ENCODE assay signal across 18 cellular contexts in genomic region chr5:17802256-17802655, GRCh38.
DNase-seq lines count a peak whose midpoint lies in the region; ATAC-seq and TF ChIP-seq lines count a peak whose summit lies in the region.
"Had no signal": no experiment of that assay in that cellular context is flagged by ENCODE, and none has a peak within 500 bp of the region (broad histone marks: within the 10 kb centered on the region; RNA-seq: fewer than 3 reads in every experiment).

No MANE protein-coding gene starts in this region.

- ATAC-seq in GM19324 (IDR thresholded peaks at IDR 0.05; ENCODE audit: low FRiP score, unreplicated experiment) (no peak), GM19035 (IDR thresholded peaks at IDR 0.05; ENCODE audit: unreplicated experiment) (no peak)
- ATAC-seq: HCT116, right lobe of liver had no signal

- no peak overlapping the region for H3K14ac ChIP-seq in H9 (ENCODE audit: insufficient read depth, low read length)
- H3K14ac ChIP-seq in neuronal stem cell (ENCODE audit: low read length), result no peak overlapping the region

- H4K8ac ChIP-seq in H9 (replicated peaks; ENCODE audit: insufficient read length, low read depth, low read length) (no peak overlapping the region), neuronal stem cell (ENCODE audit: low read depth, low read length) (no peak overlapping the region)

- H4K91ac ChIP-seq in H9 (ENCODE audit: insufficient read length, low read depth, low read length) (no peak overlapping the region), neuronal stem cell (ENCODE audit: low read depth, low read length, poor library complexity) (no peak overlapping the region)

- peak overlapping the region in 1 of 3 experiments; percentile 66; a peak in 3 of 7 replicates for H3K27ac Mint-ChIP-seq in H9
- H3K27ac Mint-ChIP-seq: immature natural killer cell had no signal

- H2BK5ac ChIP-seq in H9 (ENCODE audit: insufficient read length, low read length), result no peak overlapping the region
- no peak overlapping the region for H2BK5ac ChIP-seq in neuronal stem cell (ENCODE audit: low read length)

- no CpG with 5 or more reads among the region's 3 CpGs for WGBS in H9 (ENCODE audit: extremely low coverage, insufficient read length, low lambda C conversion rate)
- WGBS in ectodermal cell, 2 experiments, result 28% methylated on average over 3 of the region's 3 CpGs
- no CpG with 5 or more reads among the region's 3 CpGs for WGBS in neuronal stem cell (ENCODE audit: extremely low coverage in 2 of 2, insufficient read length in 2 of 2, insufficient replicate concordance in 1 of 2), 2 donors

- H3K9ac ChIP-seq in H9 (ENCODE audit: extremely low read depth, insufficient read length, low read length) (no peak overlapping the region), neuronal stem cell (ENCODE audit: low read depth, low read length, poor library complexity) (no peak overlapping the region)

- H3K4ac ChIP-seq in H9 (ENCODE audit: low read depth, low read length), result no peak overlapping the region
- no peak overlapping the region for H3K4ac ChIP-seq in neuronal stem cell (ENCODE audit: low read length)

- no peak overlapping the region for H3K56ac ChIP-seq in H9 (ENCODE audit: insufficient read length, low read depth, low read length)

- no peaks in the 10 kb centered on the region for H3K27me3 ChIP-seq in H9 (ENCODE audit: insufficient read depth, low read length)
- H3K27me3 ChIP-seq in ectodermal cell (ENCODE audit: control insufficient read depth, insufficient read depth, low read length, poor library complexity, severe bottlenecking), result no peaks in the 10 kb centered on the region
- no peaks in the 10 kb centered on the region for H3K27me3 ChIP-seq in neuronal stem cell (ENCODE audit: control insufficient read depth in 3 of 3, insufficient read depth in 3 of 3, low read depth in 1 of 3, low read length in 3 of 3)
- H3K27me3 ChIP-seq: adrenal gland, neutrophil, right lobe of liver had no signal

- no peaks in the 10 kb centered on the region for H3K23me2 ChIP-seq in H9 (ENCODE audit: insufficient read length, low read depth, low read length, poor library complexity, severe bottlenecking)

- no peak for TF ChIP-seq CTCF in H9 (conservative IDR thresholded peaks at IDR 0.05)

- H3K23ac ChIP-seq in H9 (ENCODE audit: insufficient read length, low read depth, low read length) (no peak overlapping the region), neuronal stem cell (ENCODE audit: low read depth, low read length, poor library complexity) (no peak overlapping the region)

- H4K20me1 ChIP-seq in H9 (ENCODE audit: control insufficient read depth, insufficient read depth, insufficient read length), result no peaks in the 10 kb centered on the region

- H3K79me2 ChIP-seq in H9 (ENCODE audit: insufficient read depth, low read length), result no peaks in the 10 kb centered on the region

- H2BK12ac ChIP-seq in H9 (ENCODE audit: insufficient read length, low read depth, low read length) (no peak overlapping the region), neuronal stem cell (ENCODE audit: low read length) (no peak overlapping the region)

- H3K18ac ChIP-seq in H9 (ENCODE audit: insufficient read length, low read depth, low read length) (no peak overlapping the region), neuronal stem cell (ENCODE audit: low read length) (no peak overlapping the region)

- H3K4me1 ChIP-seq in H9 (ENCODE audit: insufficient read depth, low read length) (no peaks in the 10 kb centered on the region), ectodermal cell (ENCODE audit: control insufficient read depth, insufficient read depth, low read length) (peaks cover 19% of the 10 kb centered on the region), neuronal stem cell (ENCODE audit: control insufficient read depth in 2 of 2, insufficient read depth in 1 of 2, low read depth in 1 of 2, low read length in 2 of 2) (peaks cover 3 to 33% of the 10 kb centered on the region in 2 donors)
- H3K4me1 ChIP-seq: adrenal gland, right lobe of liver had no signal

- H3K9me3 ChIP-seq in H9 (ENCODE audit: control insufficient read depth, low read depth, low read length) (no peaks in the 10 kb centered on the region), ectodermal cell (ENCODE audit: control insufficient read depth, low read length) (no peaks in the 10 kb centered on the region), neuronal stem cell (replicated peaks in 1 of 2; ENCODE audit: control insufficient read depth in 2 of 2, insufficient read depth in 1 of 2, low read depth in 1 of 2, low read length in 2 of 2) (no peaks in the 10 kb centered on the region)
- H3K9me3 ChIP-seq: adrenal gland, neutrophil, right lobe of liver had no signal

- H3K4me3 Mint-ChIP-seq in H9, result no peak overlapping the region
- H3K4me3 Mint-ChIP-seq: immature natural killer cell had no signal

- H3K79me1 ChIP-seq in H9 (ENCODE audit: insufficient read depth, low read depth, low read length, poor library complexity, severe bottlenecking) (no peaks in the 10 kb centered on the region), neuronal stem cell (ENCODE audit: low read depth, low read length) (no peaks in the 10 kb centered on the region)

- H3T11ph ChIP-seq in H9 (ENCODE audit: low read length), result no peak overlapping the region

- H3K9me3 Mint-ChIP-seq in H9, result no peaks in the 10 kb centered on the region

- H3K36me3 ChIP-seq in ectodermal cell (ENCODE audit: control insufficient read depth, insufficient read depth, low read length), result no peaks in the 10 kb centered on the region
- H3K36me3 ChIP-seq in neuronal stem cell (replicated peaks in 1 of 2; ENCODE audit: control insufficient read depth in 2 of 2, insufficient read depth in 2 of 2, low read length in 2 of 2), result no peaks in the 10 kb centered on the region
- H3K36me3 ChIP-seq: adrenal gland, neutrophil, right lobe of liver had no signal

- H3K36me3 Mint-ChIP-seq in H9 (ENCODE audit: insufficient read depth in 1 of 3, low read depth in 3 of 3), result no peaks in the 10 kb centered on the region; a peak in 1 of 7 replicates
- H3K36me3 Mint-ChIP-seq: immature natural killer cell had no signal

- H2AK5ac ChIP-seq in H9 (ENCODE audit: insufficient read length, low read length) (no peak overlapping the region), neuronal stem cell (ENCODE audit: low read depth, low read length) (no peak overlapping the region)

- H2AFZ ChIP-seq in H9 (ENCODE audit: low read length), result no peak overlapping the region
- H2AFZ ChIP-seq in neuronal stem cell (ENCODE audit: low read length), result no peak overlapping the region

- H3K4me2 ChIP-seq in H9 (ENCODE audit: insufficient read depth, insufficient read length, low read length) (no peak overlapping the region), neuronal stem cell (ENCODE audit: insufficient read depth, low read length, poor library complexity, severe bottlenecking) (peak overlapping the region; percentile 32)

- H3K27ac ChIP-seq in H9 (ENCODE audit: insufficient read length, low read depth, low read length) (no peak overlapping the region), ectodermal cell (ENCODE audit: insufficient read depth, low read depth, low read length, poor library complexity, severe bottlenecking) (peak overlapping the region; percentile 70), neuronal stem cell (replicated peaks; ENCODE audit: low read length) (peak overlapping the region; percentile 39)
- H3K27ac ChIP-seq: adrenal gland, neutrophil, right lobe of liver had no signal

- H3K4me3 ChIP-seq in ectodermal cell (ENCODE audit: insufficient read depth, low read depth, low read length) (no peak overlapping the region), neuronal stem cell (ENCODE audit: low read length in 2 of 2) (no peak overlapping the region)
- H3K4me3 ChIP-seq: adrenal gland, right lobe of liver had no signal

- H2BK15ac ChIP-seq in H9 (ENCODE audit: low read depth, low read length) (no peak overlapping the region), neuronal stem cell (ENCODE audit: low read length) (no peak overlapping the region)

- DNase-seq in H9 (peak; percentile 29), NCI-H345 (lab: John Stamatoyannopoulos, UW) (peak; percentile 51), neuronal stem cell (ENCODE audit: low spot score) (peak; percentile 33), ureter (ENCODE audit: low spot score) (no peak), DMS53 (lab: John Stamatoyannopoulos, UW) (no peak)
- DNase-seq: activated effector memory CD4-positive, alpha-beta T cell treated with Interleukin-2 at 50 U/mL for 16 hours; adrenal gland; GF-D8; immature natural killer cell; MM.1S; right lobe of liver; SIG-M5; stimulated activated CD4-positive, alpha-beta T cell treated with anti-CD3 and anti-CD28 coated beads, Interleukin-2, amount 100 ng/mL, for 48 hours had no signal

- H2BK120ac ChIP-seq in H9 (ENCODE audit: low read depth, low read length, poor library complexity, severe bottlenecking) (no peak overlapping the region), neuronal stem cell (ENCODE audit: low read depth, low read length) (no peak overlapping the region)

- H3K27me3 Mint-ChIP-seq in H9 (ENCODE audit: low read depth), result no peaks in the 10 kb centered on the region

- no peak overlapping the region for H2BK20ac ChIP-seq in H9 (ENCODE audit: low read depth, low read length, poor library complexity, severe bottlenecking)

- peaks cover 12 to 18% of the 10 kb centered on the region in 2 experiments for H3K4me1 Mint-ChIP-seq in H9
- H3K4me1 Mint-ChIP-seq: immature natural killer cell had no signal

- no peak overlapping the region for H4K5ac ChIP-seq in H9 (ENCODE audit: insufficient read length, low read depth, low read length)

Comparison
In these comparisons a context has a peak if more than half of its experiments do, and no peak if none do; other contexts are left out.
1. DNase-seq: peak in H9 (single experiment), NCI-H345 (single experiment) and neuronal stem cell (single experiment); none in ureter (single experiment) and DMS53 (single experiment).